ENCODE assay signal across 13 cellular contexts in genomic region chr4:14908635-14909034, GRCh38.
DNase-seq lines count a peak whose midpoint lies in the region; ATAC-seq, FAIRE-seq and TF ChIP-seq lines count a peak whose summit lies in the region.
"Had no signal": no experiment of that assay in that cellular context is flagged by ENCODE, and none has a peak within 500 bp of the region (broad histone marks: within the 10 kb centered on the region; RNA-seq: fewer than 3 reads in every experiment).

No MANE protein-coding gene starts in this region.

- DNase-seq in HK-2 (ENCODE audit: unreplicated experiment): peak; percentile 9
- DNase-seq in RCC 7860 (ENCODE audit: low spot score): peak; percentile 60
- peak; percentile 83 for DNase-seq in epithelial cell of esophagus (ENCODE audit: low read depth)
- peak; percentile 17 for DNase-seq in non-pigmented ciliary epithelial cell (ENCODE audit: low read depth)
- DNase-seq in D721Med (ENCODE audit: insufficient read length, low spot score): no peak
- DNase-seq in NCI-H526 (lab: John Stamatoyannopoulos, UW): no peak
- DNase-seq: activated CD4-positive, alpha-beta T cell treated with anti-CD3 and anti-CD28 coated beads for 48 hours; activated naive CD4-positive, alpha-beta T cell; kidney had no signal

- no peak for ATAC-seq in SK-N-SH treated with all-trans-retinoic acid at 6 μM for 48 hours
- ATAC-seq: sciatic nerve had no signal

- H3K4me3 ChIP-seq in epithelial cell of esophagus (ENCODE audit: low read length): no peak overlapping the region
- H3K4me3 ChIP-seq: BLaER1 had no signal

- FAIRE-seq in RCC 7860 (lab: Jason Lieb, UNC): peak; percentile 54
- no peak for FAIRE-seq in D721Med (lab: Jason Lieb, UNC)
- FAIRE-seq: GM19239, kidney had no signal

- TF ChIP-seq CTCF in epithelial cell of esophagus (IDR thresholded peaks at IDR 0.05; ENCODE audit: insufficient read depth, low read depth, low read length, missing control alignments): no peak
- TF ChIP-seq CTCF in D721Med (IDR thresholded peaks at IDR 0.05; ENCODE audit: insufficient read depth, missing control alignments): no peak

TF ChIP-seq in SK-N-SH treated with all-trans-retinoic acid at 6 μM for 48 hours, 23 proteins besides CTCF, POLR2A, EP300 and RAD21:
- TF ChIP-seq BACH2 (CRISPR knock-in tag; IDR thresholded peaks at IDR 0.05; ENCODE audit: borderline replicate concordance) (no peak), PATZ1 (CRISPR knock-in tag; IDR thresholded peaks at IDR 0.05; ENCODE audit: borderline replicate concordance) (no peak), CREB5 (CRISPR knock-in tag; IDR thresholded peaks at IDR 0.05; ENCODE audit: low read depth) (no peak), CSDC2 (CRISPR knock-in tag; IDR thresholded peaks at IDR 0.05) (no peak), ARNTL (CRISPR knock-in tag; IDR thresholded peaks at IDR 0.05; ENCODE audit: borderline replicate concordance, low read depth) (no peak), ZFP30 (CRISPR knock-in tag; IDR thresholded peaks at IDR 0.05) (no peak), GLIS3 (CRISPR knock-in tag; IDR thresholded peaks at IDR 0.05) (no peak), ZFP3 (CRISPR knock-in tag; IDR thresholded peaks at IDR 0.05) (no peak), ISL1 (CRISPR knock-in tag; IDR thresholded peaks at IDR 0.05) (no peak), TOX (CRISPR knock-in tag; IDR thresholded peaks at IDR 0.05; ENCODE audit: borderline replicate concordance) (no peak), RARB (CRISPR knock-in tag; IDR thresholded peaks at IDR 0.05) (no peak), ZNF8 (CRISPR knock-in tag; IDR thresholded peaks at IDR 0.05) (no peak)
- TF ChIP-seq, protein P1, sequence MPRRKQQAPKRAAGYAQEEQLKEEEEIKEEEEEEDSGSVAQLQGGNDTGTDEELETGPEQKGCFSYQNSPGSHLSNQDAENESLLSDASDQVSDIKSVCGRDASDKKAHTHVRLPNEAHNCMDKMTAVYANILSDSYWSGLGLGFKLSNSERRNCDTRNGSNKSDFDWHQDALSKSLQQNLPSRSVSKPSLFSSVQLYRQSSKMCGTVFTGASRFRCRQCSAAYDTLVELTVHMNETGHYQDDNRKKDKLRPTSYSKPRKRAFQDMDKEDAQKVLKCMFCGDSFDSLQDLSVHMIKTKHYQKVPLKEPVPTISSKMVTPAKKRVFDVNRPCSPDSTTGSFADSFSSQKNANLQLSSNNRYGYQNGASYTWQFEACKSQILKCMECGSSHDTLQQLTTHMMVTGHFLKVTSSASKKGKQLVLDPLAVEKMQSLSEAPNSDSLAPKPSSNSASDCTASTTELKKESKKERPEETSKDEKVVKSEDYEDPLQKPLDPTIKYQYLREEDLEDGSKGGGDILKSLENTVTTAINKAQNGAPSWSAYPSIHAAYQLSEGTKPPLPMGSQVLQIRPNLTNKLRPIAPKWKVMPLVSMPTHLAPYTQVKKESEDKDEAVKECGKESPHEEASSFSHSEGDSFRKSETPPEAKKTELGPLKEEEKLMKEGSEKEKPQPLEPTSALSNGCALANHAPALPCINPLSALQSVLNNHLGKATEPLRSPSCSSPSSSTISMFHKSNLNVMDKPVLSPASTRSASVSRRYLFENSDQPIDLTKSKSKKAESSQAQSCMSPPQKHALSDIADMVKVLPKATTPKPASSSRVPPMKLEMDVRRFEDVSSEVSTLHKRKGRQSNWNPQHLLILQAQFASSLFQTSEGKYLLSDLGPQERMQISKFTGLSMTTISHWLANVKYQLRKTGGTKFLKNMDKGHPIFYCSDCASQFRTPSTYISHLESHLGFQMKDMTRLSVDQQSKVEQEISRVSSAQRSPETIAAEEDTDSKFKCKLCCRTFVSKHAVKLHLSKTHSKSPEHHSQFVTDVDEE (CRISPR knock-in tag; IDR thresholded peaks at IDR 0.05): no peak
- TF ChIP-seq, protein P2, sequence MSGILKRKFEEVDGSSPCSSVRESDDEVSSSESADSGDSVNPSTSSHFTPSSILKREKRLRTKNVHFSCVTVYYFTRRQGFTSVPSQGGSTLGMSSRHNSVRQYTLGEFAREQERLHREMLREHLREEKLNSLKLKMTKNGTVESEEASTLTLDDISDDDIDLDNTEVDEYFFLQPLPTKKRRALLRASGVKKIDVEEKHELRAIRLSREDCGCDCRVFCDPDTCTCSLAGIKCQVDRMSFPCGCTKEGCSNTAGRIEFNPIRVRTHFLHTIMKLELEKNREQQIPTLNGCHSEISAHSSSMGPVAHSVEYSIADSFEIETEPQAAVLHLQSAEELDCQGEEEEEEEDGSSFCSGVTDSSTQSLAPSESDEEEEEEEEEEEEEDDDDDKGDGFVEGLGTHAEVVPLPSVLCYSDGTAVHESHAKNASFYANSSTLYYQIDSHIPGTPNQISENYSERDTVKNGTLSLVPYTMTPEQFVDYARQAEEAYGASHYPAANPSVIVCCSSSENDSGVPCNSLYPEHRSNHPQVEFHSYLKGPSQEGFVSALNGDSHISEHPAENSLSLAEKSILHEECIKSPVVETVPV (CRISPR knock-in tag; IDR thresholded peaks at IDR 0.05): no peak

Comparison
In these comparisons a context has a peak if more than half of its experiments do, and no peak if none do; other contexts are left out.
1. DNase-seq: peak in HK-2 (single experiment), RCC 7860 (single experiment), epithelial cell of esophagus (single experiment) and non-pigmented ciliary epithelial cell (single experiment); none in D721Med (single experiment) and NCI-H526 (0 of 2).